1 cellular context compared by ENCODE assay signal in the genomic region with DNA sequence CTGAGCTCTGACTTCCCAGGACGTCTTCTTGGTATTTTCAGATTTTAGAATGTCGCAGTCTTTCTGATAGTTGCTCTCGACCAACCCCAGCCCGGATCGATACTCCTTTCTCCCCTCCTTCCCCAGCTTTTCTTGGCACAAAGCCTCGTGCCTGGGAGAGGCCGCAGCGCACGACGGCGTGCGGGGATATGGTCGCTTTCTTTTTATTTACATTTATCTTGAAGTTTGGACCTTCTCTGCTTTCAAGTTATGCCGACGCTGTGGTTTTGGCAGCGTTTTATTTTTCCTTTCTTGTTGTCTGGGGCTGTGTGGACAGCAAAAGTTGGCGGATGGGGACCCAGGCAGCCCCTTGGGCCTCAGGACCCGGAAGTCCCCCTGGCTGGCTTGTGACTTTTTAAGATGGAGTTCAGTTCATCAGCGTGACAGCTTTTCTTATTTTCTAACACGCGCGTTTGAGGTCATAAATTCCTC.
A peak's percentile ranks its signal among the peaks of the same experiment; 100 is the strongest.
TF ChIP-seq lines count a peak whose summit lies in the region.

No MANE protein-coding gene starts in this region.

TF ChIP-seq in K562, 482 proteins besides CTCF, POLR2A, EP300 and RAD21:
- TF ChIP-seq, protein P1, sequence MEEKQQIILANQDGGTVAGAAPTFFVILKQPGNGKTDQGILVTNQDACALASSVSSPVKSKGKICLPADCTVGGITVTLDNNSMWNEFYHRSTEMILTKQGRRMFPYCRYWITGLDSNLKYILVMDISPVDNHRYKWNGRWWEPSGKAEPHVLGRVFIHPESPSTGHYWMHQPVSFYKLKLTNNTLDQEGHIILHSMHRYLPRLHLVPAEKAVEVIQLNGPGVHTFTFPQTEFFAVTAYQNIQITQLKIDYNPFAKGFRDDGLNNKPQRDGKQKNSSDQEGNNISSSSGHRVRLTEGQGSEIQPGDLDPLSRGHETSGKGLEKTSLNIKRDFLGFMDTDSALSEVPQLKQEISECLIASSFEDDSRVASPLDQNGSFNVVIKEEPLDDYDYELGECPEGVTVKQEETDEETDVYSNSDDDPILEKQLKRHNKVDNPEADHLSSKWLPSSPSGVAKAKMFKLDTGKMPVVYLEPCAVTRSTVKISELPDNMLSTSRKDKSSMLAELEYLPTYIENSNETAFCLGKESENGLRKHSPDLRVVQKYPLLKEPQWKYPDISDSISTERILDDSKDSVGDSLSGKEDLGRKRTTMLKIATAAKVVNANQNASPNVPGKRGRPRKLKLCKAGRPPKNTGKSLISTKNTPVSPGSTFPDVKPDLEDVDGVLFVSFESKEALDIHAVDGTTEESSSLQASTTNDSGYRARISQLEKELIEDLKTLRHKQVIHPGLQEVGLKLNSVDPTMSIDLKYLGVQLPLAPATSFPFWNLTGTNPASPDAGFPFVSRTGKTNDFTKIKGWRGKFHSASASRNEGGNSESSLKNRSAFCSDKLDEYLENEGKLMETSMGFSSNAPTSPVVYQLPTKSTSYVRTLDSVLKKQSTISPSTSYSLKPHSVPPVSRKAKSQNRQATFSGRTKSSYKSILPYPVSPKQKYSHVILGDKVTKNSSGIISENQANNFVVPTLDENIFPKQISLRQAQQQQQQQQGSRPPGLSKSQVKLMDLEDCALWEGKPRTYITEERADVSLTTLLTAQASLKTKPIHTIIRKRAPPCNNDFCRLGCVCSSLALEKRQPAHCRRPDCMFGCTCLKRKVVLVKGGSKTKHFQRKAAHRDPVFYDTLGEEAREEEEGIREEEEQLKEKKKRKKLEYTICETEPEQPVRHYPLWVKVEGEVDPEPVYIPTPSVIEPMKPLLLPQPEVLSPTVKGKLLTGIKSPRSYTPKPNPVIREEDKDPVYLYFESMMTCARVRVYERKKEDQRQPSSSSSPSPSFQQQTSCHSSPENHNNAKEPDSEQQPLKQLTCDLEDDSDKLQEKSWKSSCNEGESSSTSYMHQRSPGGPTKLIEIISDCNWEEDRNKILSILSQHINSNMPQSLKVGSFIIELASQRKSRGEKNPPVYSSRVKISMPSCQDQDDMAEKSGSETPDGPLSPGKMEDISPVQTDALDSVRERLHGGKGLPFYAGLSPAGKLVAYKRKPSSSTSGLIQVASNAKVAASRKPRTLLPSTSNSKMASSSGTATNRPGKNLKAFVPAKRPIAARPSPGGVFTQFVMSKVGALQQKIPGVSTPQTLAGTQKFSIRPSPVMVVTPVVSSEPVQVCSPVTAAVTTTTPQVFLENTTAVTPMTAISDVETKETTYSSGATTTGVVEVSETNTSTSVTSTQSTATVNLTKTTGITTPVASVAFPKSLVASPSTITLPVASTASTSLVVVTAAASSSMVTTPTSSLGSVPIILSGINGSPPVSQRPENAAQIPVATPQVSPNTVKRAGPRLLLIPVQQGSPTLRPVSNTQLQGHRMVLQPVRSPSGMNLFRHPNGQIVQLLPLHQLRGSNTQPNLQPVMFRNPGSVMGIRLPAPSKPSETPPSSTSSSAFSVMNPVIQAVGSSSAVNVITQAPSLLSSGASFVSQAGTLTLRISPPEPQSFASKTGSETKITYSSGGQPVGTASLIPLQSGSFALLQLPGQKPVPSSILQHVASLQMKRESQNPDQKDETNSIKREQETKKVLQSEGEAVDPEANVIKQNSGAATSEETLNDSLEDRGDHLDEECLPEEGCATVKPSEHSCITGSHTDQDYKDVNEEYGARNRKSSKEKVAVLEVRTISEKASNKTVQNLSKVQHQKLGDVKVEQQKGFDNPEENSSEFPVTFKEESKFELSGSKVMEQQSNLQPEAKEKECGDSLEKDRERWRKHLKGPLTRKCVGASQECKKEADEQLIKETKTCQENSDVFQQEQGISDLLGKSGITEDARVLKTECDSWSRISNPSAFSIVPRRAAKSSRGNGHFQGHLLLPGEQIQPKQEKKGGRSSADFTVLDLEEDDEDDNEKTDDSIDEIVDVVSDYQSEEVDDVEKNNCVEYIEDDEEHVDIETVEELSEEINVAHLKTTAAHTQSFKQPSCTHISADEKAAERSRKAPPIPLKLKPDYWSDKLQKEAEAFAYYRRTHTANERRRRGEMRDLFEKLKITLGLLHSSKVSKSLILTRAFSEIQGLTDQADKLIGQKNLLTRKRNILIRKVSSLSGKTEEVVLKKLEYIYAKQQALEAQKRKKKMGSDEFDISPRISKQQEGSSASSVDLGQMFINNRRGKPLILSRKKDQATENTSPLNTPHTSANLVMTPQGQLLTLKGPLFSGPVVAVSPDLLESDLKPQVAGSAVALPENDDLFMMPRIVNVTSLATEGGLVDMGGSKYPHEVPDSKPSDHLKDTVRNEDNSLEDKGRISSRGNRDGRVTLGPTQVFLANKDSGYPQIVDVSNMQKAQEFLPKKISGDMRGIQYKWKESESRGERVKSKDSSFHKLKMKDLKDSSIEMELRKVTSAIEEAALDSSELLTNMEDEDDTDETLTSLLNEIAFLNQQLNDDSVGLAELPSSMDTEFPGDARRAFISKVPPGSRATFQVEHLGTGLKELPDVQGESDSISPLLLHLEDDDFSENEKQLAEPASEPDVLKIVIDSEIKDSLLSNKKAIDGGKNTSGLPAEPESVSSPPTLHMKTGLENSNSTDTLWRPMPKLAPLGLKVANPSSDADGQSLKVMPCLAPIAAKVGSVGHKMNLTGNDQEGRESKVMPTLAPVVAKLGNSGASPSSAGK (IDR thresholded peaks at IDR 0.05): no peak
- TF ChIP-seq ZFX (CRISPR knock-in tag; IDR thresholded peaks at IDR 0.05): no peak
- TF ChIP-seq NONO (IDR thresholded peaks at IDR 0.05; ENCODE audit: low read depth in 2 of 2, low read length in 1 of 2): no peak
- TF ChIP-seq ZNF695 (CRISPR knock-in tag; IDR thresholded peaks at IDR 0.05): no peak
- TF ChIP-seq, protein P2, sequence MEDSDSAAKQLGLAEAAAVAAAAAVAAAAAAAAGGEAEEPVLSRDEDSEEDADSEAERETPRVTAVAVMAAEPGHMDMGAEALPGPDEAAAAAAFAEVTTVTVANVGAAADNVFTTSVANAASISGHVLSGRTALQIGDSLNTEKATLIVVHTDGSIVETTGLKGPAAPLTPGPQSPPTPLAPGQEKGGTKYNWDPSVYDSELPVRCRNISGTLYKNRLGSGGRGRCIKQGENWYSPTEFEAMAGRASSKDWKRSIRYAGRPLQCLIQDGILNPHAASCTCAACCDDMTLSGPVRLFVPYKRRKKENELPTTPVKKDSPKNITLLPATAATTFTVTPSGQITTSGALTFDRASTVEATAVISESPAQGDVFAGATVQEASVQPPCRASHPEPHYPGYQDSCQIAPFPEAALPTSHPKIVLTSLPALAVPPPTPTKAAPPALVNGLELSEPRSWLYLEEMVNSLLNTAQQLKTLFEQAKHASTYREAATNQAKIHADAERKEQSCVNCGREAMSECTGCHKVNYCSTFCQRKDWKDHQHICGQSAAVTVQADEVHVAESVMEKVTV (CRISPR knock-in tag; IDR thresholded peaks at IDR 0.05): no peak
- TF ChIP-seq, protein P3, sequence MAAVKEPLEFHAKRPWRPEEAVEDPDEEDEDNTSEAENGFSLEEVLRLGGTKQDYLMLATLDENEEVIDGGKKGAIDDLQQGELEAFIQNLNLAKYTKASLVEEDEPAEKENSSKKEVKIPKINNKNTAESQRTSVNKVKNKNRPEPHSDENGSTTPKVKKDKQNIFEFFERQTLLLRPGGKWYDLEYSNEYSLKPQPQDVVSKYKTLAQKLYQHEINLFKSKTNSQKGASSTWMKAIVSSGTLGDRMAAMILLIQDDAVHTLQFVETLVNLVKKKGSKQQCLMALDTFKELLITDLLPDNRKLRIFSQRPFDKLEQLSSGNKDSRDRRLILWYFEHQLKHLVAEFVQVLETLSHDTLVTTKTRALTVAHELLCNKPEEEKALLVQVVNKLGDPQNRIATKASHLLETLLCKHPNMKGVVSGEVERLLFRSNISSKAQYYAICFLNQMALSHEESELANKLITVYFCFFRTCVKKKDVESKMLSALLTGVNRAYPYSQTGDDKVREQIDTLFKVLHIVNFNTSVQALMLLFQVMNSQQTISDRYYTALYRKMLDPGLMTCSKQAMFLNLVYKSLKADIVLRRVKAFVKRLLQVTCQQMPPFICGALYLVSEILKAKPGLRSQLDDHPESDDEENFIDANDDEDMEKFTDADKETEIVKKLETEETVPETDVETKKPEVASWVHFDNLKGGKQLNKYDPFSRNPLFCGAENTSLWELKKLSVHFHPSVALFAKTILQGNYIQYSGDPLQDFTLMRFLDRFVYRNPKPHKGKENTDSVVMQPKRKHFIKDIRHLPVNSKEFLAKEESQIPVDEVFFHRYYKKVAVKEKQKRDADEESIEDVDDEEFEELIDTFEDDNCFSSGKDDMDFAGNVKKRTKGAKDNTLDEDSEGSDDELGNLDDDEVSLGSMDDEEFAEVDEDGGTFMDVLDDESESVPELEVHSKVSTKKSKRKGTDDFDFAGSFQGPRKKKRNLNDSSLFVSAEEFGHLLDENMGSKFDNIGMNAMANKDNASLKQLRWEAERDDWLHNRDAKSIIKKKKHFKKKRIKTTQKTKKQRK (IDR thresholded peaks at IDR 0.05; ENCODE audit: borderline replicate concordance, low read depth, low read length): no peak
- TF ChIP-seq TEAD1 (CRISPR knock-in tag; IDR thresholded peaks at IDR 0.05): no peak
- peak; percentile 31; the same call in 1 of the 2 replicates for TF ChIP-seq ZNF316 (IDR thresholded peaks at IDR 0.05)
